ENCODE assay signal across 10 cellular contexts in the genomic region with DNA sequence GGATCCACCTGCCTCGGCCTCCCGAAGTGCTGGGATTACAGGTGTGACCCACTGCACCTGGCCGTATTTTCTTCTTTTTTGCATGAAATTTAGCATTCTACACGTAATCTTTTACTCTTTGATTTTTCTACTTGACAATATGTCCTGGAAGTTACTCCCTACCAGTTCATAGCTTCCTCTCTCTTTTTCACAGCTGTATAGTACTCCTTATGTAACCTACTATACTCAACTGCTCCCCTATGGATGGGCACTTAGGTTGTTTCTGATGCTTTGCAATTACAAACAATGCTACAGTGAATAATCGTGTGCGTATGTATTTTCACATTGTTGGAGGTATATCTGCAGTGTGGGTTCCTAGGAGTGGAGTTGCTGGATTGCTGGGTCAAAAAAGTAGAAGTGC.
"Had no signal": no experiment of that assay in that cellular context is flagged by ENCODE, and none has a peak within 500 bp of the region (broad histone marks: within the 10 kb centered on the region; RNA-seq: fewer than 3 reads in every experiment).

No MANE protein-coding gene starts in this region.

- DNase-seq: GM23248, GOT3, H7, H9, HCEC 1CT, HFFc6 had no signal

- H3K36me3 ChIP-seq: HAP-1 had no signal

- H3K9ac ChIP-seq: GM23248 had no signal

- H3K4me3 ChIP-seq: GM23248, GM23338, HAP-1 had no signal

- FAIRE-seq: H54 had no signal

- H3K27ac ChIP-seq: GM23248 had no signal

- ATAC-seq: GM23338, HCT116 had no signal

- H3K4me2 ChIP-seq: GM23338 had no signal

- H2AFZ ChIP-seq: GM23248, GM23338 had no signal

- H3K9me3 ChIP-seq: HAP-1 had no signal

- H3K4me1 ChIP-seq: HAP-1 had no signal
